In genomic region chr5:40437452-40437861, GRCh38 we compare ENCODE assay signal across 9 cellular contexts.
A peak's percentile ranks its signal among the peaks of the same experiment; 100 is the strongest.
DNase-seq lines count a peak whose midpoint lies in the region; ATAC-seq and TF ChIP-seq lines count a peak whose summit lies in the region.
"Had no signal": no experiment of that assay in that cellular context is flagged by ENCODE, and none has a peak within 500 bp of the region (broad histone marks: within the 10 kb centered on the region; RNA-seq: fewer than 3 reads in every experiment).

No MANE protein-coding gene starts in this region.

- 55 to 66% methylated on average over 4 of the region's 4 CpGs for WGBS in lung, 2 donors
- 84 to 92% (median 88%) methylated on average over 4 of the region's 4 CpGs for WGBS in psoas muscle, 3 donors

- no peaks in the 10 kb centered on the region for H3K4me1 ChIP-seq in lung (ENCODE audit: control insufficient read depth in 2 of 2, insufficient read depth in 2 of 2, low read length in 2 of 2)
- H3K4me1 ChIP-seq in psoas muscle: no peaks in the 10 kb centered on the region

- CTCF ChIA-PET in activated CD4-positive, alpha-beta memory T cell treated with anti-CD3 and anti-CD28 coated beads for 36 hours (lab: Charles Lee): interaction anchor here (0.7 to 2.1 kb wide), 7 partner anchors 25 to 488 kb away, joined by 3 to 12 read pairs (median 4); no protein-coding TSS in a partner anchor

- no peaks in the 10 kb centered on the region for H3K36me3 ChIP-seq in lung (ENCODE audit: control insufficient read depth in 2 of 2, insufficient read depth in 2 of 2, low read length in 2 of 2)
- H3K36me3 ChIP-seq in psoas muscle (ENCODE audit: insufficient read depth in 1 of 2, low read depth in 1 of 2): no peaks in the 10 kb centered on the region

- H3K27me3 Mint-ChIP-seq in activated CD4-positive, alpha-beta memory T cell treated with anti-CD3 and anti-CD28 coated beads for 36 hours: no peaks in the 10 kb centered on the region
- H3K27me3 Mint-ChIP-seq: brain had no signal

- peaks cover 3% of the 10 kb centered on the region for H3K36me3 Mint-ChIP-seq in activated CD4-positive, alpha-beta memory T cell treated with anti-CD3 and anti-CD28 coated beads for 36 hours
- H3K36me3 Mint-ChIP-seq: brain had no signal

- H3K4me3 ChIP-seq in lung (no peak overlapping the region), coronary artery (no peak overlapping the region), psoas muscle (no peak overlapping the region)

- H3K27ac ChIP-seq in lung (ENCODE audit: low read depth in 1 of 2, low read length in 1 of 2): no peak overlapping the region
- no peak overlapping the region for H3K27ac ChIP-seq in coronary artery
- H3K27ac ChIP-seq in psoas muscle: no peak overlapping the region

- no peaks in the 10 kb centered on the region for H3K9me3 ChIP-seq in lung (ENCODE audit: control insufficient read depth in 2 of 2, insufficient read depth in 1 of 2, low read length in 1 of 2)
- no peaks in the 10 kb centered on the region for H3K9me3 ChIP-seq in psoas muscle

- peak; percentile 84 for ATAC-seq in GM18868 (IDR thresholded peaks at IDR 0.05; ENCODE audit: unreplicated experiment)
- ATAC-seq in HG03280 (IDR thresholded peaks at IDR 0.05; ENCODE audit: unreplicated experiment): peak; percentile 67
- ATAC-seq in lung (ENCODE audit: insufficient read depth, low FRiP score): peak; percentile 66
- ATAC-seq in psoas muscle: no peak
- ATAC-seq in omental fat pad (ENCODE audit: low FRiP score): no peak

- no peak for TF ChIP-seq CTCF in lung (IDR thresholded peaks at IDR 0.05; ENCODE audit: control extremely low read depth, extremely low read depth)
- TF ChIP-seq CTCF in coronary artery (IDR thresholded peaks at IDR 0.05): no peak
- TF ChIP-seq CTCF in psoas muscle (IDR thresholded peaks at IDR 0.05): no peak
- no peak for TF ChIP-seq CTCF in omental fat pad (IDR thresholded peaks at IDR 0.05)

- POLR2A ChIA-PET in activated CD4-positive, alpha-beta memory T cell treated with anti-CD3 and anti-CD28 coated beads for 36 hours (lab: Charles Lee): interaction anchor here (0.8 to 3.9 kb wide), 12 partner anchors 9 to 377 kb away, joined by 3 to 27 read pairs (median 6); partner anchors contain the start of gene PTGER4

- H3K4me1 Mint-ChIP-seq in activated CD4-positive, alpha-beta memory T cell treated with anti-CD3 and anti-CD28 coated beads for 36 hours (ENCODE audit: low read depth): peaks cover 74% of the 10 kb centered on the region
- H3K4me1 Mint-ChIP-seq: brain had no signal

- H3K27ac Mint-ChIP-seq in activated CD4-positive, alpha-beta memory T cell treated with anti-CD3 and anti-CD28 coated beads for 36 hours: peak overlapping the region; percentile 70

- H3K27me3 ChIP-seq in lung (ENCODE audit: control insufficient read depth, insufficient read depth): no peaks in the 10 kb centered on the region
- H3K27me3 ChIP-seq in psoas muscle (ENCODE audit: insufficient read depth in 3 of 3, low read length in 2 of 3): no peaks in the 10 kb centered on the region

- peaks cover 4% of the 10 kb centered on the region for H3K9me3 Mint-ChIP-seq in activated CD4-positive, alpha-beta memory T cell treated with anti-CD3 and anti-CD28 coated beads for 36 hours

- DNase-seq in A172 (ENCODE audit: low spot score) (peak; percentile 86), lung (ENCODE audit: low spot score) (no peak), coronary artery (ENCODE audit: low spot score) (no peak), psoas muscle (no peak), omental fat pad (ENCODE audit: low spot score) (no peak)
- DNase-seq in activated CD4-positive, alpha-beta memory T cell treated with anti-CD3 and anti-CD28 coated beads for 36 hours: peak; percentile 58

- H3K4me3 Mint-ChIP-seq in activated CD4-positive, alpha-beta memory T cell treated with anti-CD3 and anti-CD28 coated beads for 36 hours: no peak overlapping the region
- H3K4me3 Mint-ChIP-seq: brain had no signal

- intact Hi-C loops in activated CD4-positive, alpha-beta memory T cell treated with anti-CD3 and anti-CD28 coated beads for 36 hours (cut with micrococcal nuclease): loop anchor here (1.0 to 2.0 kb wide), 8 partner anchors 31 to 252 kb away; partner anchors contain the start of gene PTGER4
- intact Hi-C loops in psoas muscle (cut with DNase I): no loop called here

Comparison
In these comparisons a context has a peak if more than half of its experiments do, and no peak if none do; other contexts are left out.
1. DNase-seq: peak in A172 (single experiment) and activated CD4-positive, alpha-beta memory T cell treated with anti-CD3 and anti-CD28 coated beads for 36 hours (single experiment); none in lung (single experiment), coronary artery (single experiment), psoas muscle (0 of 2) and omental fat pad (single experiment).
2. ATAC-seq: peak in GM18868 (single experiment), HG03280 (single experiment) and lung (single experiment); none in psoas muscle (0 of 4) and omental fat pad (single experiment).